In the genomic region with DNA sequence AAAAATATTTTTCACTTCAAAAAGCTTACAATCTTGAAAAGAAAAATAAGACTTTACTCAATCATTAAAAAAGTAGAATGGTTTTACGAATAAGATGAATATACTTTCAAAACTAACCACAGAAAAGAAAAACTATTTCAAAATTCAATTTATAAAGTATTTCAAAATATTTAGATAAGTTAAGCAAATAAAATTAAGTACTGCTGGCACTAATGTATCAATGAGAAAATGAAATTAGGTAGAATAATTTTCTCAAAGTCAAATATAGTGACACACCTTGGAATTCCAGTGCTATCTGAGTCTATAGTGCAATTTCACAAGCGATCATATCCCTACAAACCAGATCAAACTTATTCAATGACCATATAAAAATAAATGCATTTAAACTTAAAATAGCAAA, we compare ENCODE assay signal across 30 cellular contexts.
"Had no signal": no experiment of that assay in that cellular context is flagged by ENCODE, and none has a peak within 500 bp of the region (broad histone marks: within the 10 kb centered on the region; RNA-seq: fewer than 3 reads in every experiment).

No MANE protein-coding gene starts in this region.

- H3K4me3 ChIP-seq: adrenal gland, body of pancreas, colonic mucosa, gastrocnemius medialis, heart left ventricle had no signal

- ATAC-seq: activated CD4-positive, CD25-positive, alpha-beta regulatory T cell treated with anti-CD3 and anti-CD28 coated beads, Interleukin-2, amount 50 U/mL, for 24 hours; activated CD8-positive, alpha-beta T cell treated with anti-CD3 and anti-CD28 coated beads for 36 hours; activated naive CD8-positive, alpha-beta T cell treated with anti-CD3 and anti-CD28 coated beads, Interleukin-2, amount 50 U/mL, for 24 hours; activated T-cell treated with anti-CD3 and anti-CD28 coated beads, Interleukin-2, amount 50 U/mL, for 4 hours; body of pancreas; esophagus mucosa; gastrocnemius medialis; heart left ventricle; T-helper 17 cell had no signal

- H3K4me1 ChIP-seq: adrenal gland, body of pancreas, colonic mucosa, gastrocnemius medialis, heart left ventricle had no signal

- H3K27ac ChIP-seq: adrenal gland, body of pancreas, colonic mucosa, gastrocnemius medialis, heart left ventricle, WERI-Rb-1 had no signal

- H3K27me3 Mint-ChIP-seq: activated B cell treated with CpG ODN at 0.5 μM for 24 hours; activated CD8-positive, alpha-beta T cell treated with anti-CD3 and anti-CD28 coated beads for 36 hours; activated naive CD4-positive, alpha-beta T cell treated with anti-CD3 and anti-CD28 coated beads, Interleukin-2, amount 50 U/mL, for 24 hours; activated naive CD8-positive, alpha-beta T cell treated with anti-CD3 and anti-CD28 coated beads for 36 hours; activated naive CD8-positive, alpha-beta T cell treated with anti-CD3 and anti-CD28 coated beads, Interleukin-2, amount 50 U/mL, for 24 hours; T-helper 17 cell had no signal

- H3K36me3 Mint-ChIP-seq: activated naive CD4-positive, alpha-beta T cell treated with anti-CD3 and anti-CD28 coated beads, Interleukin-2, amount 50 U/mL, for 24 hours; activated naive CD8-positive, alpha-beta T cell treated with anti-CD3 and anti-CD28 coated beads for 36 hours had no signal

- H3K36me3 ChIP-seq: adrenal gland, colonic mucosa, gastrocnemius medialis, heart left ventricle, WERI-Rb-1 had no signal

- H3K4me3 Mint-ChIP-seq: activated B cell treated with CpG ODN at 0.5 μM for 24 hours; activated CD8-positive, alpha-beta T cell treated with anti-CD3 and anti-CD28 coated beads for 36 hours; activated naive CD4-positive, alpha-beta T cell treated with anti-CD3 and anti-CD28 coated beads for 36 hours; activated naive CD4-positive, alpha-beta T cell treated with anti-CD3 and anti-CD28 coated beads, Interleukin-2, amount 50 U/mL, for 24 hours; activated naive CD8-positive, alpha-beta T cell treated with anti-CD3 and anti-CD28 coated beads for 36 hours; activated naive CD8-positive, alpha-beta T cell treated with anti-CD3 and anti-CD28 coated beads, Interleukin-2, amount 50 U/mL, for 24 hours; activated T-cell treated with anti-CD3 and anti-CD28 coated beads, Interleukin-2, amount 50 U/mL, for 4 hours; T-helper 17 cell; T-helper 2 cell treated with Interferon-gamma antibody and Interleukin-4, amounts not matched to agents 5 μg/mL and 100 μg/mL, for 36 hours had no signal

- H3K27me3 ChIP-seq: adrenal gland, body of pancreas, colonic mucosa, gastrocnemius medialis, heart left ventricle had no signal

- H3K27ac Mint-ChIP-seq: activated B cell treated with CpG ODN at 0.5 μM for 24 hours; activated CD8-positive, alpha-beta T cell treated with anti-CD3 and anti-CD28 coated beads for 36 hours; activated naive CD4-positive, alpha-beta T cell treated with anti-CD3 and anti-CD28 coated beads for 36 hours; activated naive CD4-positive, alpha-beta T cell treated with anti-CD3 and anti-CD28 coated beads, Interleukin-2, amount 50 U/mL, for 24 hours; activated naive CD8-positive, alpha-beta T cell treated with anti-CD3 and anti-CD28 coated beads for 36 hours; activated naive CD8-positive, alpha-beta T cell treated with anti-CD3 and anti-CD28 coated beads, Interleukin-2, amount 50 U/mL, for 24 hours; activated T-helper 2 cell treated with anti-CD3 and anti-CD28 coated beads, Interferon-gamma antibody, Interleukin-2, Interleukin-4, amounts not matched to agents 10 μg/mL and 5 μg/mL and 100 μg/mL, durations not matched to agents 14 hours and 24 hours and 36 hours; T-helper 17 cell; T-helper 2 cell treated with Interferon-gamma antibody and Interleukin-4, amounts not matched to agents 5 μg/mL and 100 μg/mL, for 36 hours had no signal

- H3K4me1 Mint-ChIP-seq: activated B cell treated with CpG ODN at 0.5 μM for 24 hours; activated naive CD4-positive, alpha-beta T cell treated with anti-CD3 and anti-CD28 coated beads, Interleukin-2, amount 50 U/mL, for 24 hours; activated naive CD8-positive, alpha-beta T cell treated with anti-CD3 and anti-CD28 coated beads for 36 hours; activated naive CD8-positive, alpha-beta T cell treated with anti-CD3 and anti-CD28 coated beads, Interleukin-2, amount 50 U/mL, for 24 hours; T-helper 17 cell had no signal

- H3K9me3 ChIP-seq: adrenal gland, body of pancreas, colonic mucosa, gastrocnemius medialis, heart left ventricle had no signal

- H3K9me3 Mint-ChIP-seq: activated B cell treated with CpG ODN at 0.5 μM for 24 hours; activated CD8-positive, alpha-beta T cell treated with anti-CD3 and anti-CD28 coated beads for 36 hours; activated naive CD4-positive, alpha-beta T cell treated with anti-CD3 and anti-CD28 coated beads for 36 hours; activated naive CD4-positive, alpha-beta T cell treated with anti-CD3 and anti-CD28 coated beads, Interleukin-2, amount 50 U/mL, for 24 hours; activated naive CD8-positive, alpha-beta T cell treated with anti-CD3 and anti-CD28 coated beads for 36 hours; activated naive CD8-positive, alpha-beta T cell treated with anti-CD3 and anti-CD28 coated beads, Interleukin-2, amount 50 U/mL, for 24 hours; activated T-cell treated with anti-CD3 and anti-CD28 coated beads, Interleukin-2, amount 50 U/mL, for 4 hours; activated T-helper 2 cell treated with anti-CD3 and anti-CD28 coated beads, Interferon-gamma antibody, Interleukin-2, Interleukin-4, amounts not matched to agents 10 μg/mL and 5 μg/mL and 100 μg/mL, durations not matched to agents 14 hours and 24 hours and 36 hours; T-helper 2 cell treated with Interferon-gamma antibody and Interleukin-4, amounts not matched to agents 5 μg/mL and 100 μg/mL, for 36 hours had no signal

- DNase-seq: activated B cell treated with CpG ODN at 0.5 μM for 24 hours; activated CD4-positive, alpha-beta T cell treated with anti-CD3 and anti-CD28 coated beads for 48 hours; activated CD4-positive, alpha-beta T cell treated with anti-CD3 and anti-CD28 coated beads, Interleukin-2, amount 50 U/mL, for 1 hour; activated CD4-positive, alpha-beta T cell treated with anti-CD3 and anti-CD28 coated beads, Interleukin-2, amount 50 U/mL, for 48 hours; activated CD8-positive, alpha-beta memory T cell treated with anti-CD3 and anti-CD28 coated beads for 24 hours; activated CD8-positive, alpha-beta T cell treated with anti-CD3 and anti-CD28 coated beads for 36 hours; activated effector memory CD4-positive, alpha-beta T cell treated with anti-CD3 and anti-CD28 coated beads, Interleukin-2, amount 50 U/mL, for 16 hours; activated naive CD4-positive, alpha-beta T cell treated with anti-CD3 and anti-CD28 coated beads for 36 hours; activated naive CD8-positive, alpha-beta T cell treated with anti-CD3 and anti-CD28 coated beads for 36 hours; activated naive CD8-positive, alpha-beta T cell treated with anti-CD3 and anti-CD28 coated beads, Interleukin-2, amount 50 U/mL, for 24 hours; activated T-cell treated with anti-CD3 and anti-CD28 coated beads, Interleukin-2, amount 50 U/mL, for 4 hours; adrenal gland; amygdala; aorta; body of pancreas; caudate nucleus; colonic mucosa; effector CD8-positive, alpha-beta T cell; foreskin fibroblast; gastrocnemius medialis; glutamatergic neuron; heart left ventricle; T-helper 17 cell; T1000; WERI-Rb-1 had no signal
